In the genomic region with DNA sequence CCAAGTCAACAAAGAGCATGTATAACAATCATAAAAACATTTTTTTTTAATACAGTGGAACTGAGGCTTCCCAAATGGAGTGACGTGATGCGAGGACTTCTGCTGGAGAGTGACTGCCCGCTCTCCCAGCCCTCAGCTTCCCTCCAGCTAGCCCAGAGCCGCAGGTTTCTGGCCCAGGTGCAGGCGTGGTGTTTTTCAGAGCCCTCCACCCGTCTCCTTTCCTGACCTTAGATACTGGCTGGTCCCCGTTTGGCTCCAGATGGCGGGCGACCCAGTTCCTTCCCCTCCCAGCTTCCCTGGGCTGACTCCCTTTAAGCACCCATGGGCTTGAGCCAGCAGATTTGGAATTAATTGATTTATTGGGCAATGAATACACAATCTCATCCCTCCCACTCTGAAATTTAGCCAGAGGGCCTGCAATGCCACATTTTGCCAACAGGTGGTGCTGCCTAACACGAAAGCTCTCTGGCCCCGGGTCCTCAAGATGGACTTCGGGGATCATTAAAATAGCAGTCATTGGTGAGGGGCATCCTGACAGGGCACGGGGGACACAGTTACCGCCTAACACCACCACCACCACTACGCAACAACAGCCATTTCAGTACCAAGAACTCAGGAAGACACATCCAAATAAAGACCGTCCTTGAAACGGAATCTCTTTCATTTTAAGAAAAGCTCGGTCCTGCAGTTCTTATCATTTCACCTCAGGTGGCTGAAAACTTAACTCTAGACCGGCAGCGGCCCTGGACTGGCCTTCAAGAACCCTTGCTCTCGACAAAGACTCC, we compare ENCODE assay signal across 8 cellular contexts. TPM values are rescaled to one million over a fixed set of nuclear protein-coding genes. Genes with fewer than 3 reads are reported as not detected.
DNase-seq lines count a peak whose midpoint lies in the region; ATAC-seq and TF ChIP-seq lines count a peak whose summit lies in the region.

No MANE protein-coding gene starts in this region.

- H3K36me3 ChIP-seq in GM23338 (ENCODE audit: insufficient read depth), result no peaks in the 10 kb centered on the region

- DNase-seq in AG10803 (ENCODE audit: low read depth) (peak; percentile 50), GM23338 (ENCODE audit: low spot score) (peak; percentile 89), NCI-H510A treated with DMSO at 0.1 percent for 48 hours (lab: John Stamatoyannopoulos, UW) (peak; percentile 39), dermis blood vessel endothelial cell (peak; percentile 80), memory B cell (ENCODE audit: low spot score in 2 of 2) (peak; percentile 75 to 87)
- DNase-seq in activated CD4-positive, alpha-beta T cell treated with anti-CD3 and anti-CD28 coated beads, Interleukin-2, amount 50 U/mL, for 48 hours, result peak; percentile 86 to 88
- DNase-seq in stimulated activated CD8-positive, alpha-beta memory T cell treated with anti-CD3 and anti-CD28 coated beads, Interleukin-15, amount 100 ng/mL, for 24 hours (ENCODE audit: low read depth), result peak; percentile 73

- H3K4me1 Mint-ChIP-seq in GM23338 (peaks cover 17% of the 10 kb centered on the region), memory B cell (peaks cover 5% of the 10 kb centered on the region)

- H3K4me3 Mint-ChIP-seq in GM23338 (peak overlapping the region; percentile 41; the same call in 2 of the 3 replicates), memory B cell (peak overlapping the region; percentile 69)

- no peaks in the 10 kb centered on the region for H3K27me3 ChIP-seq in GM23338 (ENCODE audit: insufficient read depth)

- peaks cover 4% of the 10 kb centered on the region; the same call in 1 of the 2 replicates for H3K4me1 ChIP-seq in GM23338 (ENCODE audit: insufficient read depth)

- peaks cover 3% of the 10 kb centered on the region; the same call in 1 of the 2 replicates for H3F3A ChIP-seq in GM23338 (replicated peaks; ENCODE audit: low read depth)

- no peaks in the 10 kb centered on the region for H3K79me2 ChIP-seq in GM23338 (replicated peaks; ENCODE audit: insufficient read depth)

- H3K36me3 Mint-ChIP-seq in GM23338 (ENCODE audit: low read depth), result no peaks in the 10 kb centered on the region
- H3K36me3 Mint-ChIP-seq in memory B cell, result peaks cover 2% of the 10 kb centered on the region

- H2AFZ ChIP-seq in GM23338, result peak overlapping the region; percentile 83

- 0 out of 2 replicates have a peak overlapping the region, but pooled peaks have one; percentile 21 for H3K4me2 ChIP-seq in GM23338

- TF ChIP-seq CTCF in AG10803 (conservative IDR thresholded peaks at IDR 0.05; ENCODE audit: low read length), result peak; percentile 98
- TF ChIP-seq CTCF in GM23338 (conservative IDR thresholded peaks at IDR 0.05; ENCODE audit: low read depth in 2 of 2), result peak; percentile 97 to 98

- H3K9me2 ChIP-seq in GM23338 (ENCODE audit: insufficient read depth), result no peaks in the 10 kb centered on the region

- peak overlapping the region; percentile 57; the same call in 1 of the 2 replicates for H3K27ac ChIP-seq in GM23338 (ENCODE audit: low read depth)

- H3K27me3 Mint-ChIP-seq in GM23338 (ENCODE audit: insufficient read depth, low read depth, poor library complexity) (peaks cover 14% of the 10 kb centered on the region), memory B cell (no peaks in the 10 kb centered on the region)

- H4K20me1 ChIP-seq in GM23338 (replicated peaks; ENCODE audit: insufficient read depth), result no peaks in the 10 kb centered on the region

- H3K27ac Mint-ChIP-seq in GM23338 (peak overlapping the region; percentile 32), memory B cell (no peak overlapping the region)

- ATAC-seq in GM23338 (peak; percentile 58), memory B cell (ENCODE audit: low read depth) (peak; percentile 68), HG03469 (IDR thresholded peaks at IDR 0.05; ENCODE audit: unreplicated experiment) (no peak)

- H3K4me3 ChIP-seq in AG10803 (ENCODE audit: low read length) (no peak overlapping the region), GM23338 (no peak overlapping the region)

- H3K9me3 Mint-ChIP-seq in GM23338, result no peaks in the 10 kb centered on the region
- H3K9me3 Mint-ChIP-seq in memory B cell, result no peaks in the 10 kb centered on the region

TF ChIP-seq in GM23338, 12 proteins besides CTCF, POLR2A, EP300 and RAD21 (continues in another document):
- TF ChIP-seq ZNF331 (CRISPR knock-in tag; IDR thresholded peaks at IDR 0.05; ENCODE audit: low read depth) (no peak), EZH2 (IDR thresholded peaks at IDR 0.05; ENCODE audit: low read depth, unreplicated experiment) (no peak), STAT1 (IDR thresholded peaks at IDR 0.05; ENCODE audit: unreplicated experiment) (no peak), JUNB (IDR thresholded peaks at IDR 0.05; ENCODE audit: unreplicated experiment) (no peak), EZH2phosphoT487 (IDR thresholded peaks at IDR 0.05; ENCODE audit: unreplicated experiment) (no peak), NANOG (IDR thresholded peaks at IDR 0.05; ENCODE audit: borderline replicate concordance) (no peak), POLR2AphosphoS5 (IDR thresholded peaks at IDR 0.05; ENCODE audit: low read depth) (no peak)
- TF ChIP-seq, protein P1, sequence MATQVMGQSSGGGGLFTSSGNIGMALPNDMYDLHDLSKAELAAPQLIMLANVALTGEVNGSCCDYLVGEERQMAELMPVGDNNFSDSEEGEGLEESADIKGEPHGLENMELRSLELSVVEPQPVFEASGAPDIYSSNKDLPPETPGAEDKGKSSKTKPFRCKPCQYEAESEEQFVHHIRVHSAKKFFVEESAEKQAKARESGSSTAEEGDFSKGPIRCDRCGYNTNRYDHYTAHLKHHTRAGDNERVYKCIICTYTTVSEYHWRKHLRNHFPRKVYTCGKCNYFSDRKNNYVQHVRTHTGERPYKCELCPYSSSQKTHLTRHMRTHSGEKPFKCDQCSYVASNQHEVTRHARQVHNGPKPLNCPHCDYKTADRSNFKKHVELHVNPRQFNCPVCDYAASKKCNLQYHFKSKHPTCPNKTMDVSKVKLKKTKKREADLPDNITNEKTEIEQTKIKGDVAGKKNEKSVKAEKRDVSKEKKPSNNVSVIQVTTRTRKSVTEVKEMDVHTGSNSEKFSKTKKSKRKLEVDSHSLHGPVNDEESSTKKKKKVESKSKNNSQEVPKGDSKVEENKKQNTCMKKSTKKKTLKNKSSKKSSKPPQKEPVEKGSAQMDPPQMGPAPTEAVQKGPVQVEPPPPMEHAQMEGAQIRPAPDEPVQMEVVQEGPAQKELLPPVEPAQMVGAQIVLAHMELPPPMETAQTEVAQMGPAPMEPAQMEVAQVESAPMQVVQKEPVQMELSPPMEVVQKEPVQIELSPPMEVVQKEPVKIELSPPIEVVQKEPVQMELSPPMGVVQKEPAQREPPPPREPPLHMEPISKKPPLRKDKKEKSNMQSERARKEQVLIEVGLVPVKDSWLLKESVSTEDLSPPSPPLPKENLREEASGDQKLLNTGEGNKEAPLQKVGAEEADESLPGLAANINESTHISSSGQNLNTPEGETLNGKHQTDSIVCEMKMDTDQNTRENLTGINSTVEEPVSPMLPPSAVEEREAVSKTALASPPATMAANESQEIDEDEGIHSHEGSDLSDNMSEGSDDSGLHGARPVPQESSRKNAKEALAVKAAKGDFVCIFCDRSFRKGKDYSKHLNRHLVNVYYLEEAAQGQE (IDR thresholded peaks at IDR 0.05; ENCODE audit: unreplicated experiment), result no peak

RNA-seq across cellular contexts. Expression of a gene that starts 47.5 kb away (rescaled TPM):
- 1.3 and 1.6 TPM in 2 replicates for total RNA-seq in GM23338 (2014; rRNA removed; shearing (Covaris generic))
- 0.80 and 1.3 TPM in 2 replicates for polyA plus RNA-seq in GM23338 (2016; fragmentation: Nextera tagmentation; extraction: Ambion mirVana)
- 0.17 TPM in 1 of 2 replicates, not detected in the other for total RNA-seq in dermis blood vessel endothelial cell

RNA-seq across cellular contexts. Expression of a gene that starts 49.1 kb away (rescaled TPM):
- 17.4 and 22.5 TPM in 2 replicates for total RNA-seq in GM23338 (2014; rRNA removed; shearing (Covaris generic))
- 9.6 and 10.0 TPM in 2 replicates for polyA plus RNA-seq in GM23338 (2016; fragmentation: Nextera tagmentation; extraction: Ambion mirVana)
- total RNA-seq in dermis blood vessel endothelial cell, result 16.6 and 20.1 TPM in 2 replicates

Comparison
In these comparisons a context has a peak if more than half of its experiments do, and no peak if none do; other contexts are left out.
1. DNase-seq: peak in every context shown above with its lines; median percentile 89 in GM23338; 87 in activated CD4-positive, alpha-beta T cell treated with anti-CD3 and anti-CD28 coated beads, Interleukin-2, amount 50 U/mL, for 48 hours; 81 in memory B cell; 80 in dermis blood vessel endothelial cell; 73 in stimulated activated CD8-positive, alpha-beta memory T cell treated with anti-CD3 and anti-CD28 coated beads, Interleukin-15, amount 100 ng/mL, for 24 hours; 50 in AG10803; 39 in NCI-H510A treated with DMSO at 0.1 percent for 48 hours.